1 cellular context compared by ENCODE assay signal in the genomic region with DNA sequence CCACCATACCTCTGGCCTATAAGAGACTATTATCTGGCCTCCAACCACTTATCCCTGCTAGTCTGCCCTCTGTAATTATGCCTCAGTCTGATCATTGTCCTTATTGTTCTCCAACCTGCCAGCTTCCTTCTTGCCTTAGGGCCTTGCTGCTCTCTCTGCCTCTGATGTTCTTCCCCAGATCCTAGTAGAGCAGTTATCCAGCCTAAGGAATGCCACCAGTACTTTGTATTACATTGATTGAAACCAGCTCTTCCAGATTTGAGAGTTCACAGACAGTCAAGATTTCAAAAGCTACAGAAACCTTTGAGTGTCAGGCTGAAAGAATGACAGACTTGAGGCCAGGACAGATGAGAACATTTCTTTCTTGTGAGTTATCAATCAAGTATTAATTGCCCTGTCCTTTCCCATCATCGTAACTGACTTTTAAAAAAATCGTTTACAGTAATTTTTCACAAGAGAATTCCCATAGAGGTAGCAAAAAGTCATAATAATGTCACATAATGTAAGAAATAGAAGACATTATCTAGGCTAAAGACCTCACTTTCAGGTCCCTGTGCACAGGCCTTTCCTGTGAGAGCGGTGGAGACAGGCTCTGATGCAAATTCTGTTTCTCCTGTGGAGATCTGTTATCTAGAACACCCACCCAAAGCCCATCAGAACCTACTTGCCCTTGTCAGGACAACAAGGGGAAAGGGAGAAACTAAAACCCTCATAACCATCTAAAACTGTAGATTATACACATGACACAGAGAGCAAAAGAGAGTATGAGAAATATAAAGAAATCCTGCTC.
A peak's percentile ranks its signal among the peaks of the same experiment; 100 is the strongest.
TF ChIP-seq lines count a peak whose summit lies in the region.

No MANE protein-coding gene starts in this region.

TF ChIP-seq in neural cell, 6 proteins besides CTCF, POLR2A, EP300 and RAD21 (continued from another document):
- TF ChIP-seq, protein P1, sequence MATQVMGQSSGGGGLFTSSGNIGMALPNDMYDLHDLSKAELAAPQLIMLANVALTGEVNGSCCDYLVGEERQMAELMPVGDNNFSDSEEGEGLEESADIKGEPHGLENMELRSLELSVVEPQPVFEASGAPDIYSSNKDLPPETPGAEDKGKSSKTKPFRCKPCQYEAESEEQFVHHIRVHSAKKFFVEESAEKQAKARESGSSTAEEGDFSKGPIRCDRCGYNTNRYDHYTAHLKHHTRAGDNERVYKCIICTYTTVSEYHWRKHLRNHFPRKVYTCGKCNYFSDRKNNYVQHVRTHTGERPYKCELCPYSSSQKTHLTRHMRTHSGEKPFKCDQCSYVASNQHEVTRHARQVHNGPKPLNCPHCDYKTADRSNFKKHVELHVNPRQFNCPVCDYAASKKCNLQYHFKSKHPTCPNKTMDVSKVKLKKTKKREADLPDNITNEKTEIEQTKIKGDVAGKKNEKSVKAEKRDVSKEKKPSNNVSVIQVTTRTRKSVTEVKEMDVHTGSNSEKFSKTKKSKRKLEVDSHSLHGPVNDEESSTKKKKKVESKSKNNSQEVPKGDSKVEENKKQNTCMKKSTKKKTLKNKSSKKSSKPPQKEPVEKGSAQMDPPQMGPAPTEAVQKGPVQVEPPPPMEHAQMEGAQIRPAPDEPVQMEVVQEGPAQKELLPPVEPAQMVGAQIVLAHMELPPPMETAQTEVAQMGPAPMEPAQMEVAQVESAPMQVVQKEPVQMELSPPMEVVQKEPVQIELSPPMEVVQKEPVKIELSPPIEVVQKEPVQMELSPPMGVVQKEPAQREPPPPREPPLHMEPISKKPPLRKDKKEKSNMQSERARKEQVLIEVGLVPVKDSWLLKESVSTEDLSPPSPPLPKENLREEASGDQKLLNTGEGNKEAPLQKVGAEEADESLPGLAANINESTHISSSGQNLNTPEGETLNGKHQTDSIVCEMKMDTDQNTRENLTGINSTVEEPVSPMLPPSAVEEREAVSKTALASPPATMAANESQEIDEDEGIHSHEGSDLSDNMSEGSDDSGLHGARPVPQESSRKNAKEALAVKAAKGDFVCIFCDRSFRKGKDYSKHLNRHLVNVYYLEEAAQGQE (IDR thresholded peaks at IDR 0.05; ENCODE audit: borderline replicate concordance): peak; percentile 84
- TF ChIP-seq POLR2AphosphoS5 (IDR thresholded peaks at IDR 0.05): peak; percentile 80
